17 cellular contexts compared by ENCODE assay signal in the genomic region with DNA sequence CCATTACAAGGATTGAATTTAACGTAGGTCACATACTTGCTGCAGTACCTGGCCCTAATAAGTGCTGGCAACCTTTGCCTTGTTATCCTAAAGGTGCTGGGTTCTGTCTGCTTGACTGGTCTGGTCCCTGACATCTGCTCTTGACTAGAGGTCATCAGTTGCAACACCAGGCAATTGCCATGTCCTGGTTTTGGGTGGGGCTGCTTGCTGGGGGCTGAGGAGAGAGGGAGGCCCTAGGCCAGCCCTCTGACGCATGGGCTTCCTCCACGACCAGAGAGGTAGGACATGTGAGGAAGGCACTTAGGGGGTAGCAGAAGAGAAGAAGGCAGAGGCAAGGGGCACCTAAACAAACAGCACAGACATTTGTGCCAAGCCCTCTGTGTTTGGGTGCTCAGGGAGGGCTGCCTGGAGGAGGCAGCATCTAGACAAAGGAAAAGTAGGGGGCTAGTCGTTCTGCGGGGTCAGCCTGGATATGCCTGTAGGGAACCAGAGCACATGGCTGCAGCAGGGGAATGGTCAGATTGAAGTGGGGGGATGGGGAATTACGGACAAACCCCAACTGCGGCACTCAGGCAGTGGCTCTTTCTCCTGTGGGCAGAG. TPM values are rescaled to one million over a fixed set of nuclear protein-coding genes. Genes with fewer than 3 reads are reported as not detected.
DNase-seq lines count a peak whose midpoint lies in the region; ATAC-seq, FAIRE-seq and TF ChIP-seq lines count a peak whose summit lies in the region.
"Had no signal": no experiment of that assay in that cellular context is flagged by ENCODE, and none has a peak within 500 bp of the region (broad histone marks: within the 10 kb centered on the region; RNA-seq: fewer than 3 reads in every experiment).

No MANE protein-coding gene starts in this region.

- H2BK12ac ChIP-seq in H9 (ENCODE audit: insufficient read length, low read depth, low read length), result no peak overlapping the region

- WGBS in A549 (ENCODE audit: missing lambda C conversion rate), result 32% methylated on average over 7 of the region's 7 CpGs
- WGBS in H9 (ENCODE audit: extremely low coverage, insufficient read length, low lambda C conversion rate), result no CpG with 5 or more reads among the region's 7 CpGs
- 74% methylated on average over 7 of the region's 7 CpGs for WGBS in hepatocyte (ENCODE audit: low lambda C conversion rate, missing lambda C conversion rate)
- WGBS in stomach, 5 donors, result 71 to 78% (median 75%) methylated on average over 7 of the region's 7 CpGs

- H2BK5ac ChIP-seq in H9 (ENCODE audit: insufficient read length, low read length), result no peak overlapping the region

- no peak overlapping the region for H2AFZ ChIP-seq in H9 (ENCODE audit: low read length)
- H2AFZ ChIP-seq in hepatocyte, result no peak overlapping the region

- H3K9me3 ChIP-seq in A549, result no peaks in the 10 kb centered on the region
- H3K9me3 ChIP-seq in H9 (ENCODE audit: control insufficient read depth, low read depth, low read length), result no peaks in the 10 kb centered on the region
- no peaks in the 10 kb centered on the region for H3K9me3 ChIP-seq in hepatocyte (ENCODE audit: low read depth)
- H3K9me3 ChIP-seq in stomach, result peaks cover 0 to 5% (median 3%) of the 10 kb centered on the region in 4 donors
- H3K9me3 ChIP-seq: HAP-1 had no signal

- H3K27ac Mint-ChIP-seq in H9, result no peak overlapping the region; a peak in 1 of 7 replicates

- no peak overlapping the region for H4K91ac ChIP-seq in H9 (ENCODE audit: insufficient read length, low read depth, low read length)

- no peak overlapping the region for H3K56ac ChIP-seq in H9 (ENCODE audit: insufficient read length, low read depth, low read length)

- no peak overlapping the region for H4K5ac ChIP-seq in H9 (ENCODE audit: insufficient read length, low read depth, low read length)

- H3K4me3 ChIP-seq in A549, result no peak overlapping the region
- H3K4me3 ChIP-seq in hepatocyte, result no peak overlapping the region
- no peak overlapping the region for H3K4me3 ChIP-seq in stomach
- H3K4me3 ChIP-seq: HAP-1 had no signal

- TF ChIP-seq CTCF in A549 (IDR thresholded peaks at IDR 0.05) (no peak), H9 (conservative IDR thresholded peaks at IDR 0.05) (no peak), hepatocyte (IDR thresholded peaks at IDR 0.05; ENCODE audit: poor library complexity) (no peak), stomach (IDR thresholded peaks at IDR 0.05) (no peak), GM13977 (IDR thresholded peaks at IDR 0.05; ENCODE audit: extremely low read depth, insufficient read depth, missing control alignments) (no peak)

- H2BK15ac ChIP-seq in H9 (ENCODE audit: low read depth, low read length), result no peak overlapping the region

- H3K36me3 Mint-ChIP-seq in H9 (ENCODE audit: insufficient read depth in 1 of 3, low read depth in 3 of 3), result no peaks in the 10 kb centered on the region

- no peak overlapping the region for H4K8ac ChIP-seq in H9 (replicated peaks; ENCODE audit: insufficient read length, low read depth, low read length)

- no peak overlapping the region for H2AK5ac ChIP-seq in H9 (ENCODE audit: insufficient read length, low read length)

- in situ Hi-C loops in GM13977 (cut with MboI; ENCODE audit: low pct_unique_long_range_greater_than_20kb, low sequenced_read_pairs, unreplicated experiment), result no loop called here

- H3K4me1 Mint-ChIP-seq in H9, result peaks cover under 1 to 7% of the 10 kb centered on the region in 2 experiments

- H3K4ac ChIP-seq in H9 (ENCODE audit: low read depth, low read length), result no peak overlapping the region

- TF ChIP-seq POLR2A in A549 (IDR thresholded peaks at IDR 0.05; ENCODE audit: low read length) (no peak), stomach (IDR thresholded peaks at IDR 0.05) (no peak)

- intact Hi-C loops in stomach (cut with DNase I; ENCODE audit: low total_unique reads), result no loop called here

- no peaks in the 10 kb centered on the region for H3K4me1 ChIP-seq in A549
- no peaks in the 10 kb centered on the region for H3K4me1 ChIP-seq in H9 (ENCODE audit: insufficient read depth, low read length)
- peaks cover 8% of the 10 kb centered on the region for H3K4me1 ChIP-seq in hepatocyte (ENCODE audit: insufficient read depth)
- H3K4me1 ChIP-seq in stomach, result no peaks in the 10 kb centered on the region
- H3K4me1 ChIP-seq: HAP-1 had no signal

- H3K79me2 ChIP-seq in H9 (ENCODE audit: insufficient read depth, low read length) (no peaks in the 10 kb centered on the region), hepatocyte (no peaks in the 10 kb centered on the region)

- no peaks in the 10 kb centered on the region for H3K9me2 ChIP-seq in hepatocyte (replicated peaks; ENCODE audit: insufficient read depth)

- no peak overlapping the region for H3T11ph ChIP-seq in H9 (ENCODE audit: low read length)

- no peak overlapping the region for H3K14ac ChIP-seq in H9 (ENCODE audit: insufficient read depth, low read length)

- no peak for ATAC-seq in A549

- H3K4me2 ChIP-seq in A549 (no peak overlapping the region), H9 (ENCODE audit: insufficient read depth, insufficient read length, low read length) (no peak overlapping the region), hepatocyte (no peak overlapping the region)
- H3K4me2 ChIP-seq: KMS-11 had no signal

- H3K23me2 ChIP-seq in H9 (ENCODE audit: insufficient read length, low read depth, low read length, poor library complexity, severe bottlenecking), result no peaks in the 10 kb centered on the region

- no peak overlapping the region for H3K27ac ChIP-seq in A549
- no peak overlapping the region for H3K27ac ChIP-seq in H9 (ENCODE audit: insufficient read length, low read depth, low read length)
- peak overlapping the region; percentile 45 for H3K27ac ChIP-seq in hepatocyte
- no peak overlapping the region for H3K27ac ChIP-seq in stomach
- H3K27ac ChIP-seq: KMS-11 had no signal

- no peaks in the 10 kb centered on the region for H3K27me3 ChIP-seq in H9 (ENCODE audit: insufficient read depth, low read length)
- H3K27me3 ChIP-seq in hepatocyte, result no peaks in the 10 kb centered on the region
- H3K27me3 ChIP-seq in stomach, result peaks cover 0 to 51% (median 0%) of the 10 kb centered on the region in 3 donors

- POLR2A ChIA-PET in A549 (lab: Yijun Ruan, JAX), result no interaction called here

- CTCF ChIA-PET in A549 (lab: Yijun Ruan, JAX), result interaction anchor here (1.3 kb wide), 1 partner anchor 8 kb away, joined by 4 read pairs; no protein-coding TSS in a partner anchor

- H3K79me1 ChIP-seq in H9 (ENCODE audit: insufficient read depth, low read depth, low read length, poor library complexity, severe bottlenecking), result no peaks in the 10 kb centered on the region

- no peak overlapping the region for H3K18ac ChIP-seq in H9 (ENCODE audit: insufficient read length, low read depth, low read length)

- H4K20me1 ChIP-seq in H9 (ENCODE audit: control insufficient read depth, insufficient read depth, insufficient read length) (peaks cover 2% of the 10 kb centered on the region), hepatocyte (ENCODE audit: insufficient read depth, poor library complexity, severe bottlenecking) (no peaks in the 10 kb centered on the region)

- no peak for TF ChIP-seq EP300 in A549 (IDR thresholded peaks at IDR 0.05)
- TF ChIP-seq EP300 in stomach (IDR thresholded peaks at IDR 0.05), result no peak

- DNase-seq in A549 (ENCODE audit: low read depth in 1 of 2, low spot score in 1 of 2) (no peak), H9 (peak; percentile 21), hepatocyte (ENCODE audit: low spot score) (no peak), stomach (peak; percentile 2), H4 (ENCODE audit: low spot score) (no peak), GM13977 (ENCODE audit: low spot score) (no peak), GM19240 (ENCODE audit: insufficient read length, low spot score) (no peak)
- DNase-seq: DMS79, MV-4-11, NCI-H1694 treated with DMSO at 0.1 percent for 48 hours, NCI-H510A treated with DMSO at 0.1 percent for 48 hours, NCI-H82 had no signal

- H3K9ac ChIP-seq in H9 (ENCODE audit: extremely low read depth, insufficient read length, low read length), result no peak overlapping the region
- H3K9ac ChIP-seq: KMS-11 had no signal

- H3K23ac ChIP-seq in H9 (ENCODE audit: insufficient read length, low read depth, low read length), result no peak overlapping the region

- TF ChIP-seq RAD21 in A549 (conservative IDR thresholded peaks at IDR 0.05 in 1 of 2, IDR thresholded peaks at IDR 0.05 in 1 of 2), result no peak

- H3K36me3 ChIP-seq in hepatocyte (replicated peaks; ENCODE audit: insufficient read depth, low read depth) (no peaks in the 10 kb centered on the region), stomach (no peaks in the 10 kb centered on the region)
- H3K36me3 ChIP-seq: HAP-1 had no signal

- H3K27me3 Mint-ChIP-seq in H9 (ENCODE audit: low read depth), result peaks cover 11% of the 10 kb centered on the region

- no peak overlapping the region for H3K4me3 Mint-ChIP-seq in H9

- H2BK20ac ChIP-seq in H9 (ENCODE audit: low read depth, low read length, poor library complexity, severe bottlenecking), result no peak overlapping the region

- 0 out of 5 replicates have a peak, but pooled peaks cover 2 to 3% of the 10 kb centered on the region in 2 experiments for H3K9me3 Mint-ChIP-seq in H9

- no peak overlapping the region for H2BK120ac ChIP-seq in H9 (ENCODE audit: low read depth, low read length, poor library complexity, severe bottlenecking)

- no peak for FAIRE-seq in A549 (lab: Jason Lieb, UNC)
- FAIRE-seq: GM12892 had no signal

TF ChIP-seq in A549, 52 proteins besides CTCF, POLR2A, EP300 and RAD21 (continues in another document):
- TF ChIP-seq ESRRA (IDR thresholded peaks at IDR 0.05; ENCODE audit: borderline replicate concordance, low read length), result no peak

RNA-seq across cellular contexts. Expression of a gene that starts 21.7 kb away (rescaled TPM):
- polyA plus RNA-seq in A549 (2011; rRNA removed) (not detected in 2 replicates), A549 (2017; fragmentation: RNase III; extraction: RNeasy Plus Mini Kit Qiagen cat#74134 plus additional on column Dnase treatment) (not detected in 3 replicates), hepatocyte (0.34 and 1.1 TPM in 2 replicates), stomach (not detected)
- polyA plus RNA-seq in A549 (2012; cell fraction: cytosol; rRNA removed), result not detected in 2 replicates
- 0.10 TPM in 1 of 2 replicates, not detected in the other for polyA plus RNA-seq in A549 (2012; cell fraction: nucleus; rRNA removed)
- not detected in 2 replicates for polyA minus RNA-seq in A549 (2011; rRNA and poly(A)+ RNA removed)
- total RNA-seq in H9 (2021) (0.29 and 0.31 TPM in 2 replicates), hepatocyte (0.47 and 1.2 TPM in 2 replicates), stomach (not detected)
- 8.7 and 14.0 TPM in 2 replicates for total RNA-seq in H4 (2014; rRNA removed; shearing (Covaris generic))
- total RNA-seq: HT-29, SK-MEL-5 had no signal

RNA-seq across cellular contexts. Expression of a gene that starts 58.6 kb away (rescaled TPM):
- polyA plus RNA-seq in A549 (2011; rRNA removed), result 194 and 208 TPM in 2 replicates
- polyA plus RNA-seq in A549 (2012; cell fraction: cytosol; rRNA removed), result 137 and 159 TPM in 2 replicates
- polyA plus RNA-seq in A549 (2012; cell fraction: nucleus; rRNA removed), result 90.9 and 93.5 TPM in 2 replicates
- polyA plus RNA-seq in A549 (2017; fragmentation: RNase III; extraction: RNeasy Plus Mini Kit Qiagen cat#74134 plus additional on column Dnase treatment), result 202 to 226 TPM (median 206 TPM) in 3 replicates
- 114 and 131 TPM in 2 replicates for polyA minus RNA-seq in A549 (2011; rRNA and poly(A)+ RNA removed)
- total RNA-seq in H9 (2021), result 51.4 and 53.6 TPM in 2 replicates
- 68.9 and 69.5 TPM in 2 replicates for total RNA-seq in hepatocyte
- polyA plus RNA-seq in hepatocyte, result 91.8 and 111 TPM in 2 replicates
- 100 to 1,000 TPM in 1 of 5 donors, 10 to 100 TPM in 2, 1 to 10 TPM in 2; 2.0 to 162 (median 40.7) TPM for total RNA-seq in stomach
- 100 to 1,000 TPM in 1 of 3 donors, 10 to 100 TPM in 2; 51.3 to 120 (median 83.4) TPM for polyA plus RNA-seq in stomach
- 104 and 116 TPM in 2 replicates for total RNA-seq in H4 (2014; rRNA removed; shearing (Covaris generic))

Comparison
In these comparisons a context has a peak if more than half of its experiments do, and no peak if none do; other contexts are left out.
1. DNase-seq: peak in H9 (single experiment) and stomach (single experiment); none in A549 (0 of 2), hepatocyte (single experiment), H4 (single experiment), GM13977 (single experiment) and GM19240 (single experiment).